ENCODE assay signal across 8 cellular contexts in the genomic region with DNA sequence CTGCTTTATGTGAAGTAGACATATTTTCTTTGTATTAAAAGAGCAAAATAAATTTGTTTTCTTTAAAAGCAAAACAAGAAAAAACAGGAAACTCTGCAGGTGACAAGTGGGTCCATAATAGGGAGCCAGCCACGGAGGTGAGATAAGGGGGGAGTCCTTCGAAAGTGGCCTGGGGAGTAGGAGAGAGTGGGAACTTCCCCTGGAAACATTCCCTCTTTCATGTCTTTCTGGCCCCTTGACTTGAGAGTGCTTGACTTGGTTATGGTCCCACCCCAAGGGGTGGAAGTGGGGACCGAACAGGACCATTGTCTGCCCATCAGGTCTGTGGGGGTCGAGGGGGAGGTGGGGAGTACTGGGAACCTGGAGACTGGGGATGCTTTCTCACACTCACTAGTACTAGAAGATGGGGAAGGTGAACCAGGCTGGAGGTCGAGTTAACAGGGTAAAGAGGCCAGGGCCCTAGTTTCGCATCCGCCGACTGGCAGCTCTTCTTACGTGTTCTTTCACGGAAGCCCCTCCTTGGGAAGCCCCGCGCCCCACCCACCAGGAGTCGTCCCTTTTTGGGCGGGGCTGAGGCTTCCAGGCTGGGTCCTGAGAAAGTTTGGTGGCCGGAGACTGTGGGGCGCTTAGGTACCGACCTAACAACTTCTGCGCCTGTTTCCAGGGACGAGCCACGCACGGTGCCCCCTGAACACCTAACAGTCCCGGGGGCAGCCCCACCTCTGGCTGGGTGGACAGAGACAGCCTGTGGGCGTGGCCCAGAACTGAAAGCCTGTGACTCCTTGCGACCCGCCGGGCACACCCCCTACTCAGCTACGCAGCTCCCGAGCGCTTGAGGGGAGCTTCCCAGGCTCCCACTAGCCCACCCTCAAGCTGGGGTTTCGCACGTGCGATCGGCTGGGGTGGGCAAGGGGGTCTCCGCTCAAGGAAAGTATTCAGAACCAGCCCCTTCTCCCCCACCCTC. TPM values are rescaled to one million over a fixed set of nuclear protein-coding genes. Genes with fewer than 3 reads are reported as not detected.
A peak's percentile ranks its signal among the peaks of the same experiment; 100 is the strongest.
DNase-seq lines count a peak whose midpoint lies in the region; ATAC-seq and TF ChIP-seq lines count a peak whose summit lies in the region.

No MANE protein-coding gene starts in this region.

- peak overlapping the region; percentile 91 for H3K4me3 Mint-ChIP-seq in activated T-helper 2 cell treated with anti-CD3 and anti-CD28 coated beads, Interferon-gamma antibody, Interleukin-2, Interleukin-4, amounts not matched to agents 10 μg/mL and 5 μg/mL and 100 μg/mL, durations not matched to agents 14 hours and 24 hours and 36 hours (ENCODE audit: low read depth)

- H3K4me1 ChIP-seq in OCI-LY3 (ENCODE audit: low read length) (peaks cover 20% of the 10 kb centered on the region), smooth muscle cell (ENCODE audit: low read depth) (peaks cover 17% of the 10 kb centered on the region)

- H3K4me3 ChIP-seq in OCI-LY3 (ENCODE audit: low read length) (peak overlapping the region; percentile 87), smooth muscle cell (peak overlapping the region; percentile 92)

- intact Hi-C loops in activated T-helper 2 cell treated with anti-CD3 and anti-CD28 coated beads, Interferon-gamma antibody, Interleukin-2, Interleukin-4, amounts not matched to agents 10 μg/mL and 5 μg/mL and 100 μg/mL, durations not matched to agents 14 hours and 24 hours and 36 hours (cut with micrococcal nuclease) = loop anchor here (1.0 to 10.0 kb wide), 3 partner anchors 11 to 284 kb away; partner anchors contain the start of gene NOL3
- intact Hi-C loops in left cardiac atrium (cut with DNase I) = loop anchor here (5.0 kb wide), 2 partner anchors 182 to 202 kb away; no protein-coding TSS in a partner anchor

- no peaks in the 10 kb centered on the region for H3K9me3 Mint-ChIP-seq in activated T-helper 2 cell treated with anti-CD3 and anti-CD28 coated beads, Interferon-gamma antibody, Interleukin-2, Interleukin-4, amounts not matched to agents 10 μg/mL and 5 μg/mL and 100 μg/mL, durations not matched to agents 14 hours and 24 hours and 36 hours

- H3K36me3 ChIP-seq in OCI-LY3 (replicated peaks; ENCODE audit: low read depth, low read length) (peaks cover 12% of the 10 kb centered on the region), smooth muscle cell (ENCODE audit: low read depth) (no peaks in the 10 kb centered on the region)

- H3K27ac ChIP-seq in OCI-LY3 (ENCODE audit: low read length) (peak overlapping the region; percentile 86), smooth muscle cell (ENCODE audit: low read depth) (no peak overlapping the region)

- no peaks in the 10 kb centered on the region for H3F3A ChIP-seq in smooth muscle cell (ENCODE audit: low read depth)

- ATAC-seq in GM18520 (IDR thresholded peaks at IDR 0.05; ENCODE audit: unreplicated experiment) = peak; percentile 27
- ATAC-seq in HG02610 (IDR thresholded peaks at IDR 0.05; ENCODE audit: unreplicated experiment) = peak; percentile 36
- ATAC-seq in left cardiac atrium = peak in 1 of 2 donors; percentile 7
- no peak for ATAC-seq in GM18861 (IDR thresholded peaks at IDR 0.05; ENCODE audit: unreplicated experiment)

- no peaks in the 10 kb centered on the region for H3K27me3 ChIP-seq in OCI-LY3 (ENCODE audit: low read depth, low read length)
- peaks cover 69% of the 10 kb centered on the region for H3K27me3 ChIP-seq in smooth muscle cell (ENCODE audit: low read depth)

- H3K9me3 ChIP-seq in OCI-LY3 (ENCODE audit: insufficient read depth, low read length) (no peaks in the 10 kb centered on the region), smooth muscle cell (replicated peaks; ENCODE audit: low read depth) (no peaks in the 10 kb centered on the region)

- TF ChIP-seq CTCF in OCI-LY3 (IDR thresholded peaks at IDR 0.05; ENCODE audit: low read depth, low read length) = no peak
- no peak for TF ChIP-seq CTCF in smooth muscle cell (IDR thresholded peaks at IDR 0.05; ENCODE audit: borderline replicate concordance, insufficient read depth, poor library complexity, severe bottlenecking)

- H3K27ac Mint-ChIP-seq in activated T-helper 2 cell treated with anti-CD3 and anti-CD28 coated beads, Interferon-gamma antibody, Interleukin-2, Interleukin-4, amounts not matched to agents 10 μg/mL and 5 μg/mL and 100 μg/mL, durations not matched to agents 14 hours and 24 hours and 36 hours = peak overlapping the region; percentile 85

- H3K4me2 ChIP-seq in OCI-LY3 (ENCODE audit: low read length) (peak overlapping the region; percentile 99), smooth muscle cell (peak overlapping the region; percentile 96)

- WGBS in smooth muscle cell (ENCODE audit: low lambda C conversion rate) = 6% methylated on average over 34 of the region's 34 CpGs

- peaks cover 14% of the 10 kb centered on the region for H3K79me2 ChIP-seq in OCI-LY3 (ENCODE audit: low read length)
- no peaks in the 10 kb centered on the region for H3K79me2 ChIP-seq in smooth muscle cell (ENCODE audit: low read depth)

- peaks cover 44% of the 10 kb centered on the region for H3K4me1 Mint-ChIP-seq in activated T-helper 2 cell treated with anti-CD3 and anti-CD28 coated beads, Interferon-gamma antibody, Interleukin-2, Interleukin-4, amounts not matched to agents 10 μg/mL and 5 μg/mL and 100 μg/mL, durations not matched to agents 14 hours and 24 hours and 36 hours (ENCODE audit: low read depth)

- peaks cover 30% of the 10 kb centered on the region for H3K36me3 Mint-ChIP-seq in activated T-helper 2 cell treated with anti-CD3 and anti-CD28 coated beads, Interferon-gamma antibody, Interleukin-2, Interleukin-4, amounts not matched to agents 10 μg/mL and 5 μg/mL and 100 μg/mL, durations not matched to agents 14 hours and 24 hours and 36 hours (ENCODE audit: low read depth)

- H3K27me3 Mint-ChIP-seq in activated T-helper 2 cell treated with anti-CD3 and anti-CD28 coated beads, Interferon-gamma antibody, Interleukin-2, Interleukin-4, amounts not matched to agents 10 μg/mL and 5 μg/mL and 100 μg/mL, durations not matched to agents 14 hours and 24 hours and 36 hours (ENCODE audit: low read depth) = peaks cover 5% of the 10 kb centered on the region

- peak overlapping the region; percentile 91 for H3K9ac ChIP-seq in OCI-LY3 (ENCODE audit: low read length)
- H3K9ac ChIP-seq in smooth muscle cell (ENCODE audit: low read depth) = peak overlapping the region; percentile 47

- H4K20me1 ChIP-seq in OCI-LY3 (ENCODE audit: insufficient read depth, low read length) (no peaks in the 10 kb centered on the region), smooth muscle cell (ENCODE audit: low read depth) (peaks cover 71% of the 10 kb centered on the region)

- DNase-seq in activated T-helper 2 cell treated with anti-CD3 and anti-CD28 coated beads, Interferon-gamma antibody, Interleukin-2, Interleukin-4, amounts not matched to agents 10 μg/mL and 5 μg/mL and 100 μg/mL, durations not matched to agents 14 hours and 24 hours and 36 hours (ENCODE audit: low spot score) = peak; percentile 84
- DNase-seq in left cardiac atrium = peak; percentile 74
- DNase-seq in smooth muscle cell (lab: John Stamatoyannopoulos, UW; ENCODE audit: unreplicated experiment) = no peak
- DNase-seq in amniotic stem cell (lab: John Stamatoyannopoulos, UW) = no peak

- H2AFZ ChIP-seq in OCI-LY3 (ENCODE audit: low read depth, low read length) (no peak overlapping the region), smooth muscle cell (ENCODE audit: low read depth) (peak overlapping the region; percentile 87)

RNA-seq across cellular contexts. Expression of gene TRADD, which starts 0.8 kb away (rescaled TPM):
- 35.0 and 38.3 TPM in 2 replicates for total RNA-seq in activated T-helper 2 cell treated with anti-CD3 and anti-CD28 coated beads, Interferon-gamma antibody, Interleukin-2, Interleukin-4, amounts not matched to agents 10 μg/mL and 5 μg/mL and 100 μg/mL, durations not matched to agents 14 hours and 24 hours and 36 hours
- total RNA-seq in left cardiac atrium (10 to 100 TPM; 10.6 to 11.1 TPM), smooth muscle cell (11.8 and 12.5 TPM in 2 replicates)
- 27.2 and 35.4 TPM in 2 replicates for polyA plus RNA-seq in smooth muscle cell

RNA-seq across cellular contexts. Expression of gene FBXL8, which starts 0.8 kb away (rescaled TPM):
- 26.4 and 26.7 TPM in 2 replicates for total RNA-seq in activated T-helper 2 cell treated with anti-CD3 and anti-CD28 coated beads, Interferon-gamma antibody, Interleukin-2, Interleukin-4, amounts not matched to agents 10 μg/mL and 5 μg/mL and 100 μg/mL, durations not matched to agents 14 hours and 24 hours and 36 hours
- 1 to 10 TPM; 8.0 to 8.5 TPM for total RNA-seq in left cardiac atrium
- 1.9 and 7.7 TPM in 2 replicates for total RNA-seq in smooth muscle cell
- 12.0 and 13.5 TPM in 2 replicates for polyA plus RNA-seq in smooth muscle cell

RNA-seq across cellular contexts. Expression of gene HSF4, which starts 5.6 kb away (rescaled TPM):
- 33.4 and 33.9 TPM in 2 replicates for total RNA-seq in activated T-helper 2 cell treated with anti-CD3 and anti-CD28 coated beads, Interferon-gamma antibody, Interleukin-2, Interleukin-4, amounts not matched to agents 10 μg/mL and 5 μg/mL and 100 μg/mL, durations not matched to agents 14 hours and 24 hours and 36 hours
- total RNA-seq in left cardiac atrium (10 to 100 TPM; 24.3 to 48.1 TPM), smooth muscle cell (2.9 and 6.1 TPM in 2 replicates)
- 2.9 and 3.9 TPM in 2 replicates for polyA plus RNA-seq in smooth muscle cell

RNA-seq across cellular contexts. Expression of gene B3GNT9, which starts 8.1 kb away (rescaled TPM):
- total RNA-seq in activated T-helper 2 cell treated with anti-CD3 and anti-CD28 coated beads, Interferon-gamma antibody, Interleukin-2, Interleukin-4, amounts not matched to agents 10 μg/mL and 5 μg/mL and 100 μg/mL, durations not matched to agents 14 hours and 24 hours and 36 hours = 5.0 and 5.1 TPM in 2 replicates
- 10 to 100 TPM; 11.3 to 15.1 TPM for total RNA-seq in left cardiac atrium
- total RNA-seq in smooth muscle cell = 29.9 and 30.7 TPM in 2 replicates
- 35.5 and 39.3 TPM in 2 replicates for polyA plus RNA-seq in smooth muscle cell

RNA-seq across cellular contexts. Expression of gene NOL3, which starts 11.4 kb away (rescaled TPM):
- total RNA-seq in activated T-helper 2 cell treated with anti-CD3 and anti-CD28 coated beads, Interferon-gamma antibody, Interleukin-2, Interleukin-4, amounts not matched to agents 10 μg/mL and 5 μg/mL and 100 μg/mL, durations not matched to agents 14 hours and 24 hours and 36 hours = 27.3 and 30.1 TPM in 2 replicates
- total RNA-seq in left cardiac atrium (10 to 100 TPM; 58.6 to 80.5 TPM), smooth muscle cell (13.9 and 33.0 TPM in 2 replicates)
- 36.4 and 47.8 TPM in 2 replicates for polyA plus RNA-seq in smooth muscle cell

Comparison
In these comparisons a context has a peak if more than half of its experiments do, and no peak if none do; other contexts are left out.
1. DNase-seq: peak in activated T-helper 2 cell treated with anti-CD3 and anti-CD28 coated beads, Interferon-gamma antibody, Interleukin-2, Interleukin-4, amounts not matched to agents 10 μg/mL and 5 μg/mL and 100 μg/mL, durations not matched to agents 14 hours and 24 hours and 36 hours (single experiment) and left cardiac atrium (single experiment); none in smooth muscle cell (single experiment) and amniotic stem cell (single experiment).